17 cellular contexts compared by ENCODE assay signal in the genomic region with DNA sequence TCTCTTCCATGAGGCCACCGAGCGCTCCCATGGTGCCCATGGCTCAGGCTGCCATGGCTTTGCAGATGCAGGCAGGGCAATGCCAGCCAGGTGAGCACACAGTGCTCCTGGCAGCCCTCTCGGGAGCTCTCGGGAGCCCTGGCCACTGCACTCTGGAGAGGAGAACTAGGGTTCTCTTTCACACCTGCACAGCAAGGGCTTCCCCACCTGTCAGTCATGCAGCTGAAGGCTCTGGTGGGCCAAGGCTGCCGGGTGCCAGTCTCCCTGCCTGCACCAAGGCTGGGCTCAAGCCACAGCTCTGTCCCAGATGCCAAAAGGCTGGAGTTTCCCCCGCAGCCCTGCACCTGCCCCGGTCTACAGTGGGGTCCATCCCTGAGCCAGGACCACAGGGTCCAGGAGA. TPM values are rescaled to one million over a fixed set of nuclear protein-coding genes. Genes with fewer than 3 reads are reported as not detected.
A peak's percentile ranks its signal among the peaks of the same experiment; 100 is the strongest.
DNase-seq lines count a peak whose midpoint lies in the region; ATAC-seq, FAIRE-seq and TF ChIP-seq lines count a peak whose summit lies in the region.
"Had no signal": no experiment of that assay in that cellular context is flagged by ENCODE, and none has a peak within 500 bp of the region (broad histone marks: within the 10 kb centered on the region; RNA-seq: fewer than 3 reads in every experiment).

No MANE protein-coding gene starts in this region.

- POLR2A ChIA-PET in SK-N-SH (lab: Yijun Ruan, JAX): no interaction called here

- no peaks in the 10 kb centered on the region for H3F3A ChIP-seq in SK-N-SH (replicated peaks; ENCODE audit: insufficient read depth)

- H3K4me3 ChIP-seq in SK-N-SH (ENCODE audit: low read depth in 2 of 2, low read length in 1 of 2) (no peak overlapping the region), NT2/D1 (ENCODE audit: insufficient read length, low read depth) (no peak overlapping the region), kidney (ENCODE audit: low read length in 2 of 2) (no peak overlapping the region), upper lobe of right lung (no peak overlapping the region), right lobe of liver (no peak overlapping the region), body of pancreas (no peak overlapping the region)
- H3K4me3 ChIP-seq: BLaER1, GM12878 had no signal

- TF ChIP-seq POLR2A in right lobe of liver (IDR thresholded peaks at IDR 0.05) (no peak), body of pancreas (IDR thresholded peaks at IDR 0.05) (no peak)

- H3K9ac ChIP-seq in SK-N-SH (no peak overlapping the region), NT2/D1 (ENCODE audit: insufficient read length, low read depth) (peak overlapping the region; percentile 61), kidney (ENCODE audit: low read length in 2 of 2) (no peak overlapping the region)
- H3K9ac ChIP-seq: BLaER1 had no signal

- peak; percentile 27 for DNase-seq in SK-N-SH
- DNase-seq in NT2/D1 (ENCODE audit: low read depth, low spot score): no peak
- peak; percentile 35 for DNase-seq in kidney
- no peak for DNase-seq in upper lobe of right lung
- no peak for DNase-seq in right lobe of liver
- no peak for DNase-seq in body of pancreas
- DNase-seq in DMS 273 (lab: John Stamatoyannopoulos, UW; ENCODE audit: unreplicated experiment): no peak
- DNase-seq: 8988T; AML-193; Caco-2; CD8-positive, alpha-beta memory T cell; DMS 273 treated with DMSO at 0.1 percent for 48 hours had no signal

- no peak for FAIRE-seq in kidney (lab: Jason Lieb, UNC)
- FAIRE-seq: GM12878, GM18507, H54 had no signal

- no peak for ATAC-seq in SK-N-SH treated with all-trans-retinoic acid at 6 μM for 48 hours
- ATAC-seq in upper lobe of right lung: peak; percentile 19
- ATAC-seq in right lobe of liver: no peak
- ATAC-seq in body of pancreas: no peak
- ATAC-seq: GM12878 had no signal

- no peaks in the 10 kb centered on the region for H3K9me2 ChIP-seq in SK-N-SH

- no peak overlapping the region for H2AFZ ChIP-seq in SK-N-SH (ENCODE audit: low read depth)

- H3K4me1 ChIP-seq in SK-N-SH (ENCODE audit: control insufficient read depth in 1 of 2, insufficient read depth in 2 of 2, low read depth in 1 of 2, low read length in 1 of 2): peaks cover 0 to 9% of the 10 kb centered on the region in 2 experiments; a peak in 1 of 4 replicates
- peaks cover 21% of the 10 kb centered on the region for H3K4me1 ChIP-seq in NT2/D1 (ENCODE audit: insufficient read depth, insufficient read length)
- peaks cover 0 to under 1% of the 10 kb centered on the region in 2 donors for H3K4me1 ChIP-seq in kidney (ENCODE audit: control insufficient read depth in 1 of 2, insufficient read depth in 1 of 2, low read depth in 1 of 2, low read length in 2 of 2)
- no peaks in the 10 kb centered on the region for H3K4me1 ChIP-seq in upper lobe of right lung
- peaks cover 0 to under 1% (median 0%) of the 10 kb centered on the region in 4 donors for H3K4me1 ChIP-seq in right lobe of liver
- no peaks in the 10 kb centered on the region for H3K4me1 ChIP-seq in body of pancreas

- peaks cover 0 to 6% of the 10 kb centered on the region in 2 experiments for H3K36me3 ChIP-seq in SK-N-SH (replicated peaks in 1 of 2; ENCODE audit: control insufficient read depth in 1 of 2, insufficient read depth in 2 of 2, low read length in 1 of 2)
- peaks cover 43% of the 10 kb centered on the region for H3K36me3 ChIP-seq in NT2/D1 (ENCODE audit: insufficient read depth, insufficient read length, low read length)
- peaks cover 8 to 11% of the 10 kb centered on the region in 2 donors for H3K36me3 ChIP-seq in kidney (ENCODE audit: control insufficient read depth in 1 of 2, insufficient read depth in 2 of 2, low read length in 2 of 2)
- H3K36me3 ChIP-seq in upper lobe of right lung: peaks cover 55% of the 10 kb centered on the region
- no peaks in the 10 kb centered on the region for H3K36me3 ChIP-seq in right lobe of liver
- H3K36me3 ChIP-seq in body of pancreas (replicated peaks in 1 of 2; ENCODE audit: insufficient read depth in 1 of 2, low read depth in 2 of 2): no peaks in the 10 kb centered on the region

- no peak overlapping the region for H3K27ac ChIP-seq in SK-N-SH (ENCODE audit: low read depth in 2 of 2, low read length in 1 of 2)
- no peak overlapping the region for H3K27ac ChIP-seq in kidney (ENCODE audit: low read depth in 2 of 2, low read length in 2 of 2)
- H3K27ac ChIP-seq in upper lobe of right lung: no peak overlapping the region
- H3K27ac ChIP-seq in right lobe of liver: no peak overlapping the region
- no peak overlapping the region for H3K27ac ChIP-seq in body of pancreas
- H3K27ac ChIP-seq: BLaER1 had no signal

- 95% methylated on average over 4 of the region's 7 CpGs for WGBS in SK-N-SH (ENCODE audit: low lambda C conversion rate)
- whole genome bisulfite sequencing in right lobe of liver (ENCODE audit: insufficient coverage, low coverage, low lambda C conversion rate, missing lambda C conversion rate): 50% methylated on average over 2 of the region's 7 CpGs
- 86 to 100% methylated on average over 2 to 7 of the region's 7 CpGs for WGBS in body of pancreas, 2 donors

- TF ChIP-seq EP300 in SK-N-SH (IDR thresholded peaks at IDR 0.05; ENCODE audit: borderline replicate concordance in 1 of 2, low read depth in 1 of 2, low read length in 1 of 2): no peak

- no peak for TF ChIP-seq RAD21 in SK-N-SH (IDR thresholded peaks at IDR 0.05; ENCODE audit: low read length)

- TF ChIP-seq CTCF in SK-N-SH (IDR thresholded peaks at IDR 0.05) (no peak), kidney (IDR thresholded peaks at IDR 0.05; ENCODE audit: borderline replicate concordance, extremely low read depth, insufficient read depth) (no peak), upper lobe of right lung (IDR thresholded peaks at IDR 0.05) (no peak), right lobe of liver (IDR thresholded peaks at IDR 0.05) (no peak), body of pancreas (IDR thresholded peaks at IDR 0.05) (no peak)

- H3K4me2 ChIP-seq in SK-N-SH: no peak overlapping the region
- H3K4me2 ChIP-seq: BLaER1 had no signal

- H3K79me2 ChIP-seq in SK-N-SH (ENCODE audit: insufficient read depth): no peaks in the 10 kb centered on the region

- H4K20me1 ChIP-seq in SK-N-SH (ENCODE audit: insufficient read depth): no peaks in the 10 kb centered on the region

- CTCF ChIA-PET in SK-N-SH (lab: Yijun Ruan, JAX): interaction anchor here (1.1 to 2.9 kb wide), 3 partner anchors 9 to 176 kb away, joined by 3 to 9 read pairs (median 3); no protein-coding TSS in a partner anchor

- H3K27me3 ChIP-seq in SK-N-SH (ENCODE audit: insufficient read depth) (no peaks in the 10 kb centered on the region), NT2/D1 (ENCODE audit: insufficient read depth, insufficient read length) (no peaks in the 10 kb centered on the region), upper lobe of right lung (no peaks in the 10 kb centered on the region), right lobe of liver (no peaks in the 10 kb centered on the region), body of pancreas (no peaks in the 10 kb centered on the region)
- H3K27me3 ChIP-seq: BLaER1 had no signal

- H3K9me3 ChIP-seq in SK-N-SH (no peaks in the 10 kb centered on the region), NT2/D1 (ENCODE audit: insufficient read depth, low read length) (no peaks in the 10 kb centered on the region), kidney (ENCODE audit: control insufficient read depth in 1 of 2, low read length in 2 of 2) (no peaks in the 10 kb centered on the region), upper lobe of right lung (no peaks in the 10 kb centered on the region), right lobe of liver (no peaks in the 10 kb centered on the region), body of pancreas (no peaks in the 10 kb centered on the region)
- H3K9me3 ChIP-seq: BLaER1, Caco-2 had no signal

- intact Hi-C loops in kidney (cut with DNase I) (no loop called here), upper lobe of right lung (cut with DNase I) (no loop called here), right lobe of liver (cut with DNase I) (no loop called here), body of pancreas (cut with DNase I) (no loop called here)

TF ChIP-seq in SK-N-SH, 30 proteins besides CTCF, POLR2A, EP300 and RAD21 (continues in another document):
- TF ChIP-seq FOXJ3 (CRISPR knock-in tag; IDR thresholded peaks at IDR 0.05) (no peak), FOSL2 (IDR thresholded peaks at IDR 0.05; ENCODE audit: borderline replicate concordance, low read depth) (no peak), EZH2phosphoT487 (IDR thresholded peaks at IDR 0.05; ENCODE audit: borderline replicate concordance, low read depth) (no peak)

TF ChIP-seq in SK-N-SH treated with all-trans-retinoic acid at 6 μM for 48 hours, 23 proteins besides CTCF, POLR2A, EP300 and RAD21 (continues in another document):
- no peak for TF ChIP-seq ZC3H10 (CRISPR knock-in tag; IDR thresholded peaks at IDR 0.05)

RNA-seq across cellular contexts. Expression of gene NUDT1, which starts 32.6 kb away (rescaled TPM):
- polyA plus RNA-seq in SK-N-SH (2012; rRNA removed) (79.5 and 98.1 TPM in 2 replicates), kidney (ENCODE audit: insufficient read depth, low read depth, low replicate concordance) (12.1 TPM)
- polyA plus RNA-seq in SK-N-SH (2012; cell fraction: cytosol; rRNA removed): 69.1 and 83.0 TPM in 2 replicates
- polyA plus RNA-seq in SK-N-SH (2012; cell fraction: nucleus; rRNA removed): 53.9 and 64.3 TPM in 2 replicates
- total RNA-seq in kidney (9.3 TPM), upper lobe of right lung (13.2 TPM), right lobe of liver (1 to 10 TPM; 1.6 to 4.1 (median 2.3) TPM), body of pancreas (10 to 100 TPM in 1 of 2 donors, not detected in 1; 26.2 TPM)

RNA-seq across cellular contexts. Expression of gene MRM2, which starts 32.7 kb away (rescaled TPM):
- polyA plus RNA-seq in SK-N-SH (2012; rRNA removed) (30.7 and 34.8 TPM in 2 replicates), kidney (ENCODE audit: insufficient read depth, low read depth, low replicate concordance) (25.6 TPM)
- 36.0 and 37.6 TPM in 2 replicates for polyA plus RNA-seq in SK-N-SH (2012; cell fraction: cytosol; rRNA removed)
- 13.9 and 18.7 TPM in 2 replicates for polyA plus RNA-seq in SK-N-SH (2012; cell fraction: nucleus; rRNA removed)
- total RNA-seq in kidney (25.6 TPM), upper lobe of right lung (23.7 TPM), right lobe of liver (10 to 100 TPM in 4 of 6 experiments, 1 to 10 TPM in 2; 9.5 to 14.6 (median 11.5) TPM), body of pancreas (1 to 10 TPM; 7.6 to 8.8 TPM)

RNA-seq across cellular contexts. Expression of gene SNX8, which starts 39.6 kb away (rescaled TPM):
- polyA plus RNA-seq in SK-N-SH (2012; rRNA removed) (20.6 and 21.1 TPM in 2 replicates), kidney (ENCODE audit: insufficient read depth, low read depth, low replicate concordance) (28.7 TPM)
- 13.3 and 15.9 TPM in 2 replicates for polyA plus RNA-seq in SK-N-SH (2012; cell fraction: cytosol; rRNA removed)
- 25.3 and 31.1 TPM in 2 replicates for polyA plus RNA-seq in SK-N-SH (2012; cell fraction: nucleus; rRNA removed)
- total RNA-seq in kidney (38.6 TPM), upper lobe of right lung (60.1 TPM), right lobe of liver (10 to 100 TPM in 5 of 6 experiments, 1 to 10 TPM in 1; 9.1 to 26.2 (median 13.0) TPM), body of pancreas (1 to 10 TPM; 5.3 to 6.2 TPM)

RNA-seq across cellular contexts. Expression of gene MAD1L1, which starts 41.9 kb away (rescaled TPM):
- polyA plus RNA-seq in SK-N-SH (2012; rRNA removed) (28.7 and 46.2 TPM in 2 replicates), kidney (ENCODE audit: insufficient read depth, low read depth, low replicate concordance) (33.2 TPM)
- 20.4 and 23.6 TPM in 2 replicates for polyA plus RNA-seq in SK-N-SH (2012; cell fraction: cytosol; rRNA removed)
- 29.9 and 64.7 TPM in 2 replicates for polyA plus RNA-seq in SK-N-SH (2012; cell fraction: nucleus; rRNA removed)
- total RNA-seq in kidney (45.2 TPM), upper lobe of right lung (48.4 TPM), right lobe of liver (10 to 100 TPM; 15.1 to 37.4 (median 20.5) TPM), body of pancreas (10 to 100 TPM; 14.0 to 66.9 TPM)

Comparison
In these comparisons a context has a peak if more than half of its experiments do, and no peak if none do; other contexts are left out.
1. DNase-seq: peak in SK-N-SH (single experiment) and kidney (single experiment); none in NT2/D1 (single experiment), upper lobe of right lung (single experiment), right lobe of liver (0 of 3), body of pancreas (0 of 4) and DMS 273 (single experiment).